Comparison of ENCODE assay signal across 9 cellular contexts in the genomic region with DNA sequence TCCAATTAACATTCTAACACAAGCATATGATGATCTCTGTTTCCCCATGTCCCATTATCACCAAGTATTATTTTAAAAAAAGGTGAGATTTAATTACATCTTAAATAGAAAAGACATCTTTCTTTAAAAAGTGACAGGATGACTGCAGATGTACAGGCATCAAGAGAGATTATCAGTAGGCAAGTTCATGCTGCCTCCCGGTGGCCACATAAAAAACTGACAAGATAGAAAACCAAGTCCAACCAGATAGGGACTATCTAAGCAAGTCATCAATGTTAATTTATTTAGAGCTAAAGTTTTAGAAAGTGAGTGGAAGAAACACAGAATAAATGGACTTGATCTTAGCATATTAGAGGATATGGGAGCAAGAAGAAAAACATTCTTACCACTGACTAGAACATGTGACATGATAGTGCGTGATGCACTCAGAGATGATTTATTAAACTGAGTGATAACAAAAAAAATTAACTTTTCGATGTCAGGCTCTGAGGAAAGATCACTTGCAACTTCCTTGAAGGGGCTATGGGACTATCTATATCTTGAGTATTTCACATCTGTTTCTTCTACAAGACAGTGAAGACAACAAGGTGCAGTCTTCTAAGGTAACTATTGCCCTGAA. TPM values are rescaled to one million over a fixed set of nuclear protein-coding genes. Genes with fewer than 3 reads are reported as not detected.
DNase-seq lines count a peak whose midpoint lies in the region; ATAC-seq and TF ChIP-seq lines count a peak whose summit lies in the region.
"Had no signal": no experiment of that assay in that cellular context is flagged by ENCODE, and none has a peak within 500 bp of the region (broad histone marks: within the 10 kb centered on the region; RNA-seq: fewer than 3 reads in every experiment).

No MANE protein-coding gene starts in this region.

- no peaks in the 10 kb centered on the region for H3K4me1 ChIP-seq in Loucy (ENCODE audit: insufficient read depth, low read length, poor library complexity, severe bottlenecking)
- no peaks in the 10 kb centered on the region for H3K4me1 ChIP-seq in thoracic aorta (ENCODE audit: control insufficient read depth in 1 of 2, low read depth in 2 of 2)

- H3F3A ChIP-seq in Loucy (ENCODE audit: low read depth): no peaks in the 10 kb centered on the region

- no peaks in the 10 kb centered on the region for H3K79me2 ChIP-seq in Loucy (ENCODE audit: insufficient read depth, low read length)

- no peaks in the 10 kb centered on the region for H3K27me3 ChIP-seq in Loucy (ENCODE audit: insufficient read depth, low read length, poor library complexity, severe bottlenecking)
- no peaks in the 10 kb centered on the region for H3K27me3 ChIP-seq in thoracic aorta (replicated peaks; ENCODE audit: insufficient read depth)

- DNase-seq in AG20443 (ENCODE audit: low spot score) (peak; percentile 22), hepatic stellate cell (ENCODE audit: low spot score) (peak; percentile 16), thoracic aorta (ENCODE audit: low spot score) (no peak), HPDE6-E6E7 (ENCODE audit: extremely low spot score) (no peak), activated gamma-delta T cell treated with Interleukin-2 at 50 U/mL for 16 hours (no peak)
- DNase-seq in activated CD4-positive, alpha-beta T cell treated with anti-CD3 and anti-CD28 coated beads, Interleukin-2, amount 50 U/mL, for 1 hour: peak; percentile 1
- DNase-seq: stimulated activated naive B cell treated with anti-CD40 and anti-IgM and Interleukin-4, amounts not matched to agents 10 μg/mL and 1 μg/mL and 100 μg/mL, for 72 hours had no signal

- no peak overlapping the region for H3K9ac ChIP-seq in Loucy (ENCODE audit: low read depth, low read length, poor library complexity, severe bottlenecking)

- no peaks in the 10 kb centered on the region for H4K20me1 ChIP-seq in Loucy (ENCODE audit: insufficient read depth, low read length, poor library complexity, severe bottlenecking)

- no peak overlapping the region for H3K4me2 ChIP-seq in Loucy (ENCODE audit: low read depth, low read length, poor library complexity, severe bottlenecking)

- H3K27ac ChIP-seq in thoracic aorta: no peak overlapping the region

- H3K9me3 ChIP-seq in Loucy (ENCODE audit: insufficient read depth, low read depth, low read length) (no peaks in the 10 kb centered on the region), thoracic aorta (no peaks in the 10 kb centered on the region)

- peak; percentile 67 for TF ChIP-seq CTCF in Loucy (conservative IDR thresholded peaks at IDR 0.05; ENCODE audit: low read length)
- TF ChIP-seq CTCF in thoracic aorta (IDR thresholded peaks at IDR 0.05): peak; percentile 51

- no peaks in the 10 kb centered on the region for H3K9me2 ChIP-seq in Loucy (replicated peaks; ENCODE audit: low read depth, low read length)

- ATAC-seq in GM18499 (IDR thresholded peaks at IDR 0.05; ENCODE audit: insufficient read depth, unreplicated experiment) (peak; percentile 59), thoracic aorta (ENCODE audit: insufficient number of reproducible peaks, low FRiP score, low read depth) (no peak)

- H2AFZ ChIP-seq in Loucy (ENCODE audit: low read length): no peak overlapping the region

- H3K4me3 ChIP-seq in Loucy (ENCODE audit: low read length, poor library complexity, severe bottlenecking): no peak overlapping the region
- H3K4me3 ChIP-seq in thoracic aorta: no peak overlapping the region

- H3K36me3 ChIP-seq in Loucy (ENCODE audit: insufficient read depth, low read length) (no peaks in the 10 kb centered on the region), thoracic aorta (no peaks in the 10 kb centered on the region)

RNA-seq across cellular contexts. Expression of a gene that starts 5.4 kb away (rescaled TPM):
- total RNA-seq in thoracic aorta: under 1 TPM; 0.14 to 0.42 TPM

Comparison
In these comparisons a context has a peak if more than half of its experiments do, and no peak if none do; other contexts are left out.
1. DNase-seq: peak in AG20443 (single experiment), activated CD4-positive, alpha-beta T cell treated with anti-CD3 and anti-CD28 coated beads, Interleukin-2, amount 50 U/mL, for 1 hour (single experiment) and hepatic stellate cell (single experiment); none in thoracic aorta (single experiment), HPDE6-E6E7 (single experiment) and activated gamma-delta T cell treated with Interleukin-2 at 50 U/mL for 16 hours (single experiment).